Comparison of ENCODE assay signal across 7 cellular contexts in genomic region chr6:26195376-26195923, GRCh38.
A peak's percentile ranks its signal among the peaks of the same experiment; 100 is the strongest.
DNase-seq lines count a peak whose midpoint lies in the region; ATAC-seq and TF ChIP-seq lines count a peak whose summit lies in the region.

No MANE protein-coding gene starts in this region.

- ATAC-seq in GM18499 (IDR thresholded peaks at IDR 0.05; ENCODE audit: insufficient read depth, unreplicated experiment), result peak; percentile 23
- peak; percentile 40 for ATAC-seq in RWPE2 (ENCODE audit: low read depth)

- H3K4me3 ChIP-seq in RWPE2 (ENCODE audit: severe bottlenecking) (peak overlapping the region; percentile 70), fibroblast of villous mesenchyme (ENCODE audit: low read depth, low read length) (peak overlapping the region; percentile 78), thymus (ENCODE audit: low read length) (peak overlapping the region; percentile 71)

- no peaks in the 10 kb centered on the region for H3K36me3 ChIP-seq in RWPE2 (ENCODE audit: low read depth)
- peaks cover 12% of the 10 kb centered on the region for H3K36me3 ChIP-seq in thymus (ENCODE audit: control insufficient read depth, insufficient read depth)

- no peaks in the 10 kb centered on the region for H3K9me3 ChIP-seq in RWPE2 (ENCODE audit: severe bottlenecking)
- H3K9me3 ChIP-seq in thymus (ENCODE audit: control insufficient read depth), result no peaks in the 10 kb centered on the region

- H3K9me3 Mint-ChIP-seq in nephron, result no peaks in the 10 kb centered on the region

- peaks cover 31% of the 10 kb centered on the region for H3K4me1 Mint-ChIP-seq in nephron

- H3K4me3 Mint-ChIP-seq in nephron, result peak overlapping the region; percentile 86 to 97 (median 97)

- 25% methylated on average over 23 of the region's 23 CpGs for WGBS in thymus

- TF ChIP-seq CTCF in RWPE2 (IDR thresholded peaks at IDR 0.05; ENCODE audit: poor library complexity, severe bottlenecking), result no peak
- no peak for TF ChIP-seq CTCF in fibroblast of villous mesenchyme (IDR thresholded peaks at IDR 0.05; ENCODE audit: insufficient read depth, low read depth, low read length)
- TF ChIP-seq CTCF in nephron (IDR thresholded peaks at IDR 0.05; ENCODE audit: unreplicated experiment in 3 of 3), result no peak

- no peaks in the 10 kb centered on the region for H3K27me3 ChIP-seq in RWPE2 (ENCODE audit: insufficient read depth, poor library complexity, severe bottlenecking)
- no peaks in the 10 kb centered on the region for H3K27me3 ChIP-seq in thymus (ENCODE audit: control insufficient read depth, insufficient read depth)

- peaks cover 5% of the 10 kb centered on the region for H3K36me3 Mint-ChIP-seq in nephron (ENCODE audit: low read depth)

- peak overlapping the region; percentile 93 for H3K27ac ChIP-seq in RWPE2 (ENCODE audit: poor library complexity, severe bottlenecking)
- peak overlapping the region; percentile 100 for H3K27ac ChIP-seq in thymus (ENCODE audit: low read depth)

- no peaks in the 10 kb centered on the region for H3K27me3 Mint-ChIP-seq in nephron (ENCODE audit: low read depth)

- peaks cover 10% of the 10 kb centered on the region for H3K4me1 ChIP-seq in RWPE2 (ENCODE audit: insufficient read depth, poor library complexity, severe bottlenecking)
- H3K4me1 ChIP-seq in thymus (ENCODE audit: control insufficient read depth, insufficient read depth, low read length), result peaks cover 3% of the 10 kb centered on the region

- peak; percentile 81 for DNase-seq in HK-2 (ENCODE audit: unreplicated experiment)
- DNase-seq in RWPE2 (ENCODE audit: low spot score), result peak; percentile 88
- peak; percentile 23 to 82 (median 58) for DNase-seq in activated naive CD4-positive, alpha-beta T cell (lab: John Stamatoyannopoulos, UW)
- DNase-seq in fibroblast of villous mesenchyme (ENCODE audit: low read depth), result peak; percentile 96

- peak overlapping the region; percentile 98 to 99 (median 99) for H3K27ac Mint-ChIP-seq in nephron

Comparison
In these comparisons a context has a peak if more than half of its experiments do, and no peak if none do; other contexts are left out.
1. Peak in every context shown above with its lines: DNase-seq, ATAC-seq, H3K4me3 ChIP-seq and H3K27ac ChIP-seq.